ENCODE assay signal across 1 cellular context in genomic region chr9:7613931-7614330, GRCh38.
TF ChIP-seq lines count a peak whose summit lies in the region.

No MANE protein-coding gene starts in this region.

TF ChIP-seq in GM23338, 12 proteins besides CTCF, POLR2A, EP300 and RAD21 (continued from another document):
- TF ChIP-seq REST (IDR thresholded peaks at IDR 0.05; ENCODE audit: unreplicated experiment) = no peak
- TF ChIP-seq EZH2phosphoT487 (IDR thresholded peaks at IDR 0.05; ENCODE audit: unreplicated experiment) = no peak
- TF ChIP-seq EZH2 (IDR thresholded peaks at IDR 0.05; ENCODE audit: low read depth, unreplicated experiment) = no peak
- TF ChIP-seq POLR2AphosphoS5 (IDR thresholded peaks at IDR 0.05; ENCODE audit: low read depth) = no peak
- TF ChIP-seq ZNF114 (CRISPR knock-in tag; IDR thresholded peaks at IDR 0.05) = no peak
- no peak for TF ChIP-seq CREB1 (CRISPR knock-in tag; IDR thresholded peaks at IDR 0.05; ENCODE audit: low read depth)
- TF ChIP-seq ZNF462 (CRISPR knock-in tag; IDR thresholded peaks at IDR 0.05) = no peak
- TF ChIP-seq NANOG (IDR thresholded peaks at IDR 0.05; ENCODE audit: borderline replicate concordance) = no peak
- no peak for TF ChIP-seq STAT1 (IDR thresholded peaks at IDR 0.05; ENCODE audit: unreplicated experiment)
TF ChIP-seq in GM23338: peak in this region for 0.
